Comparison of ENCODE assay signal across 8 cellular contexts in genomic region chr2:203534486-203535077, GRCh38. TPM values are rescaled to one million over a fixed set of nuclear protein-coding genes. Genes with fewer than 3 reads are reported as not detected.
A peak's percentile ranks its signal among the peaks of the same experiment; 100 is the strongest.
DNase-seq lines count a peak whose midpoint lies in the region; ATAC-seq, FAIRE-seq and TF ChIP-seq lines count a peak whose summit lies in the region.

No MANE protein-coding gene starts in this region.

- peak overlapping the region; percentile 72 to 89 (median 84) for H3K4me3 Mint-ChIP-seq in naive B cell

- no peak overlapping the region for H3K23ac ChIP-seq in H1 (ENCODE audit: insufficient read length)

- no peak overlapping the region for H3K18ac ChIP-seq in H1 (ENCODE audit: extremely low read depth, low read length)

- H3K79me1 ChIP-seq in H1 (ENCODE audit: low read depth, low read length): no peaks in the 10 kb centered on the region

- no peak for TF ChIP-seq RAD21 in H1 (IDR thresholded peaks at IDR 0.05 in 1 of 2, conservative IDR thresholded peaks at IDR 0.05 in 1 of 2; ENCODE audit: low read depth in 2 of 2, low read length in 2 of 2)

- H3K79me2 ChIP-seq in H1 (ENCODE audit: control insufficient read depth in 1 of 2, insufficient read depth in 2 of 2, low read length in 2 of 2): peaks cover 9 to 43% of the 10 kb centered on the region in 2 experiments; a peak in 3 of 4 replicates

- peaks cover 8 to 11% of the 10 kb centered on the region in 2 experiments for H4K20me1 ChIP-seq in H1 (replicated peaks in 1 of 2; ENCODE audit: control insufficient read depth in 1 of 2, insufficient read depth in 2 of 2, low read length in 2 of 2)

- peak overlapping the region; percentile 96; the same call in 1 of the 2 replicates for H4K8ac ChIP-seq in H1 (ENCODE audit: extremely low read depth, insufficient read depth, low read length)

- H3K14ac ChIP-seq in H1 (ENCODE audit: insufficient read length): no peak overlapping the region

- H3K4me1 ChIP-seq in H1 (replicated peaks in 1 of 4; ENCODE audit: control insufficient read depth in 3 of 4, insufficient read depth in 4 of 4, low read length in 3 of 4): peaks cover 0 to 11% (median 2%) of the 10 kb centered on the region in 4 experiments; a peak in 5 of 7 replicates

- CTCF ChIA-PET in H1 (lab: Charles Lee; ENCODE audit: partially characterized antibody): interaction anchor here (1.7 to 1.9 kb wide), 2 partner anchors 50 to 281 kb away, joined by 5 to 6 read pairs; no protein-coding TSS in a partner anchor

- H3K27me3 Mint-ChIP-seq in naive B cell: peaks cover 69 to 77% (median 73%) of the 10 kb centered on the region in 3 donors

- no peaks in the 10 kb centered on the region; a peak in 1 of 8 replicates for H3K36me3 ChIP-seq in H1 (ENCODE audit: control insufficient read depth in 2 of 4, insufficient read depth in 4 of 4, low read length in 3 of 4)

- no peak overlapping the region for H2BK12ac ChIP-seq in H1 (ENCODE audit: low read depth, low read length)

- no peak overlapping the region for H4K91ac ChIP-seq in H1 (replicated peaks; ENCODE audit: insufficient read length, low read length)

- no peak overlapping the region for H2BK15ac ChIP-seq in H1 (ENCODE audit: low read length)

- TF ChIP-seq CTCF in H1 (IDR thresholded peaks at IDR 0.05; ENCODE audit: control extremely low read depth in 1 of 3, insufficient read depth in 1 of 3, low read depth in 1 of 3, low read length in 3 of 3): no peak

- TF ChIP-seq EP300 in H1 (IDR thresholded peaks at IDR 0.05; ENCODE audit: borderline replicate concordance in 1 of 2, low read depth in 2 of 2, low read length in 2 of 2): no peak

- peak; percentile 14 for DNase-seq in AG08395 (ENCODE audit: low spot score)
- peak; percentile 40 for DNase-seq in HuH-7 (ENCODE audit: low spot score)
- peak; percentile 14 for DNase-seq in activated CD4-positive, alpha-beta T cell treated with anti-CD3 and anti-CD28 coated beads, Interleukin-2, amount 50 U/mL, for 1 hour
- no peak for DNase-seq in H1 (ENCODE audit: low read depth in 1 of 2, low spot score in 2 of 2)
- DNase-seq in naive B cell: peak; percentile 20
- peak in 21 of 49 donors; percentile 21 to 80 (median 38) for DNase-seq in substantia nigra (lab: John Stamatoyannopoulos, UW)

- peak overlapping the region in 1 of 6 donors; percentile 49 for H3K27ac Mint-ChIP-seq in naive B cell

- no peak overlapping the region for H2BK20ac ChIP-seq in H1 (ENCODE audit: low read length)

- no peak overlapping the region for H4K5ac ChIP-seq in H1 (ENCODE audit: insufficient read length, low read depth, low read length)

- peaks cover 12% of the 10 kb centered on the region for H3K23me2 ChIP-seq in H1 (ENCODE audit: low read depth, low read length)

- peak overlapping the region; percentile 70 to 97 (median 90) for H3K4me3 ChIP-seq in H1 (ENCODE audit: extremely low read depth in 1 of 4, insufficient read depth in 2 of 4, low read depth in 3 of 4, low read length in 4 of 4)

- H3K9me3 Mint-ChIP-seq in naive B cell: peaks cover 7 to 41% (median 26%) of the 10 kb centered on the region in 7 donors

- TF ChIP-seq POLR2A in H1 (IDR thresholded peaks at IDR 0.05; ENCODE audit: control extremely low read depth in 1 of 2, low read depth in 2 of 2, low read length in 2 of 2): no peak

- peak overlapping the region; percentile 94 to 98 for H3K4me2 ChIP-seq in H1 (ENCODE audit: insufficient read depth in 1 of 2, low read depth in 2 of 2, low read length in 2 of 2)

- FAIRE-seq in H1 (lab: Jason Lieb, UNC): no peak

- peak overlapping the region; percentile 55; the same call in 1 of the 2 replicates for H2BK5ac ChIP-seq in H1 (ENCODE audit: low read depth, low read length)

- peaks cover 8 to 13% of the 10 kb centered on the region in 2 donors for H3K36me3 Mint-ChIP-seq in naive B cell

- 0 out of 4 replicates have a peak, but pooled peaks cover 4 to 6% of the 10 kb centered on the region in 2 experiments for H3K9me3 ChIP-seq in H1 (ENCODE audit: insufficient read depth in 2 of 2, low read depth in 1 of 2, low read length in 1 of 2)

- H3K27ac ChIP-seq in H1 (ENCODE audit: low read depth, low read length) (peak overlapping the region; percentile 58; the same call in 1 of the 2 replicates), substantia nigra (ENCODE audit: low read depth, low read length, poor library complexity, severe bottlenecking) (peak overlapping the region; percentile 71)

- no peak overlapping the region for H3K4ac ChIP-seq in H1 (replicated peaks; ENCODE audit: insufficient read length, low read depth, low read length)

- H2BK120ac ChIP-seq in H1 (replicated peaks; ENCODE audit: low read depth, low read length): no peak overlapping the region

- H2AK5ac ChIP-seq in H1 (ENCODE audit: low read depth, low read length): no peak overlapping the region

- peak overlapping the region; percentile 11 for H3K56ac ChIP-seq in H1 (replicated peaks; ENCODE audit: insufficient read length, low read depth, low read length)

- no peak overlapping the region for H2AFZ ChIP-seq in H1 (ENCODE audit: low read length)

- ATAC-seq in GM19397 (IDR thresholded peaks at IDR 0.05; ENCODE audit: unreplicated experiment): peak; percentile 27
- ATAC-seq in naive B cell (ENCODE audit: low read depth in 2 of 2): peak; percentile 50 to 60
- no peak for ATAC-seq in GM18873 (IDR thresholded peaks at IDR 0.05; ENCODE audit: low FRiP score, unreplicated experiment)

- 3% methylated on average over 22 of the region's 43 CpGs; no CpG with 5 or more reads in 1 of the 2 experiments for WGBS in H1 (ENCODE audit: extremely low coverage in 1 of 2, insufficient coverage in 1 of 2, insufficient read length in 1 of 2, insufficient replicate concordance in 2 of 2, low coverage in 1 of 2, low lambda C conversion rate in 2 of 2, missing lambda C conversion rate in 1 of 2), 2 experiments

- POLR2A ChIA-PET in H1 (lab: Charles Lee; ENCODE audit: partially characterized antibody): interaction anchor here (1.2 to 3.1 kb wide), 5 partner anchors 12 to 47 kb away, joined by 3 to 9 read pairs (median 4); no protein-coding TSS in a partner anchor

- H3K27me3 ChIP-seq in H1 (replicated peaks in 1 of 4; ENCODE audit: control insufficient read depth in 3 of 4, extremely low read depth in 1 of 4, insufficient read depth in 3 of 4, low read length in 3 of 4): peaks cover 0 to 2% (median under 1%) of the 10 kb centered on the region in 4 experiments; a peak in 2 of 7 replicates

- H3K9ac ChIP-seq in H1 (replicated peaks in 1 of 4; ENCODE audit: extremely low read depth in 1 of 4, low read depth in 3 of 4, low read length in 3 of 4): peak overlapping the region; percentile 42 to 87 (median 66); a peak in 6 of 7 replicates

- peaks cover 13 to 21% (median 16%) of the 10 kb centered on the region in 3 donors for H3K4me1 Mint-ChIP-seq in naive B cell

TF ChIP-seq in H1, 55 proteins besides CTCF, POLR2A, EP300 and RAD21:
- TF ChIP-seq SP4 (IDR thresholded peaks at IDR 0.05; ENCODE audit: low read length): no peak
- TF ChIP-seq YY1 (IDR thresholded peaks at IDR 0.05; ENCODE audit: low read depth, low read length): peak; percentile 63; the same call in 1 of the 2 replicates
TF ChIP-seq in H1: peak in this region for 1.

RNA-seq across cellular contexts. Expression of gene RAPH1, which starts 0.5 kb away (rescaled TPM):
- 27.4 and 28.3 TPM in 2 replicates for total RNA-seq in H1 (2021; fragmentation: NEBNext Ultra II Directional; extraction: Animal tissue kit (Norgen Biotek cat#: 25700))
- polyA plus RNA-seq in H1 (2011; rRNA removed): 3.5 and 3.8 TPM in 2 replicates
- polyA plus RNA-seq in H1 (2011; cell fraction: cytosol; rRNA removed): 3.3 TPM
- polyA plus RNA-seq in H1 (2011; cell fraction: nucleus; rRNA removed): 4.8 TPM
- 4.9 to 9.0 TPM (median 7.0 TPM) in 4 replicates for polyA plus RNA-seq in H1 (2012, experiment 1 of 2)
- polyA plus RNA-seq in H1 (2012, experiment 2 of 2): 1.2 TPM
- polyA plus RNA-seq in H1 (2013, experiment 1 of 2): 7.7 TPM
- 7.4 TPM for polyA plus RNA-seq in H1 (2013, experiment 2 of 2)
- polyA minus RNA-seq in H1 (2011; rRNA and poly(A)+ RNA removed): 16.2 and 20.9 TPM in 2 replicates
- polyA minus RNA-seq in H1 (2011; cell fraction: cytosol; rRNA and poly(A)+ RNA removed): 13.5 TPM
- polyA minus RNA-seq in H1 (2011; cell fraction: nucleus; rRNA and poly(A)+ RNA removed): 13.7 TPM
- polyA plus RNA-seq in naive B cell (ENCODE audit: low read depth in 6 of 6): not detected

Comparison
In these comparisons a context has a peak if more than half of its experiments do, and no peak if none do; other contexts are left out.
1. DNase-seq: peak in AG08395 (single experiment), HuH-7 (single experiment), activated CD4-positive, alpha-beta T cell treated with anti-CD3 and anti-CD28 coated beads, Interleukin-2, amount 50 U/mL, for 1 hour (single experiment) and naive B cell (single experiment); none in H1 (0 of 2).